Comparison of ENCODE assay signal across 16 cellular contexts in the genomic region with DNA sequence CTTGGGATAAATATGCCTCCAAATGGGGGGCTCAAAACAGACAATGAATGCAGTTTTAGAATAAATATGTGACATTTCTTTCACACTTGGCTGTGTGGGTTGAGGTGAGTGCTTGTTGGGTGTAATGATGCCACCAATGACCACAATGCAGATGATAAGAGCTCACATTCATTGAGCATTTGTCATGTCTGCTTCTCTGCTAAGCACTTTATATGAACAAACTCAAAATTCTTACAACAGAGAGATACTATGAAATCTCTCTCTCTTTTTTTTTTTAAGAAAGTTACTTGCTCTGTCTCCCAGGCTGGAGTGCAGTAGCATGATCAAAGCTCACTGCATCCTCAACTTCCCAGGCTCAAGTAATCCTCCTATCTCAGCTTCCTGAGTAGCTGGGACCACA.
"Had no signal": no experiment of that assay in that cellular context is flagged by ENCODE, and none has a peak within 500 bp of the region (broad histone marks: within the 10 kb centered on the region; RNA-seq: fewer than 3 reads in every experiment).

No MANE protein-coding gene starts in this region.

- H3K27ac ChIP-seq: gastroesophageal sphincter, neutrophil had no signal

- ATAC-seq: activated naive CD8-positive, alpha-beta T cell treated with anti-CD3 and anti-CD28 coated beads, Interleukin-2, amount 50 U/mL, for 24 hours; activated T-helper 17 cell treated with anti-CD3 and anti-CD28 coated beads, Interleukin-2, amount 50 U/mL, for 72 hours; gastroesophageal sphincter; left lobe of liver; naive thymus-derived CD8-positive, alpha-beta T cell; stimulated activated memory B cell treated with anti-CD40 and anti-IgM and Interleukin-4, amounts not matched to agents 10 μg/mL and 1 μg/mL and 100 μg/mL, for 72 hours had no signal

- H3K9me3 ChIP-seq: gastroesophageal sphincter, neutrophil, tibial nerve had no signal

- H3K27ac Mint-ChIP-seq: activated naive CD4-positive, alpha-beta T cell treated with anti-CD3 and anti-CD28 coated beads for 36 hours; activated naive CD8-positive, alpha-beta T cell treated with anti-CD3 and anti-CD28 coated beads, Interleukin-2, amount 50 U/mL, for 24 hours; activated T-helper 17 cell treated with anti-CD3 and anti-CD28 coated beads, Interleukin-2, amount 50 U/mL, for 72 hours; naive thymus-derived CD8-positive, alpha-beta T cell; stimulated activated memory B cell treated with anti-CD40 and anti-IgM and Interleukin-4, amounts not matched to agents 10 μg/mL and 1 μg/mL and 100 μg/mL, for 72 hours had no signal

- H3K4me3 ChIP-seq: gastroesophageal sphincter, tibial nerve had no signal

- H3K36me3 ChIP-seq: gastroesophageal sphincter, neutrophil, tibial nerve had no signal

- FAIRE-seq: islet of Langerhans had no signal

- H3K4me1 Mint-ChIP-seq: activated T-helper 17 cell treated with anti-CD3 and anti-CD28 coated beads, Interleukin-2, amount 50 U/mL, for 72 hours; stimulated activated memory B cell treated with anti-CD40 and anti-IgM and Interleukin-4, amounts not matched to agents 10 μg/mL and 1 μg/mL and 100 μg/mL, for 72 hours had no signal

- H3K36me3 Mint-ChIP-seq: naive thymus-derived CD8-positive, alpha-beta T cell; stimulated activated memory B cell treated with anti-CD40 and anti-IgM and Interleukin-4, amounts not matched to agents 10 μg/mL and 1 μg/mL and 100 μg/mL, for 72 hours had no signal

- DNase-seq: activated CD4-positive, alpha-beta T cell treated with anti-CD3 and anti-CD28 coated beads for 1 hour; activated CD4-positive, alpha-beta T cell treated with anti-CD3 and anti-CD28 coated beads, Interleukin-2, amount 50 U/mL, for 4 hours; activated naive CD4-positive, alpha-beta T cell treated with anti-CD3 and anti-CD28 coated beads for 36 hours; activated naive CD8-positive, alpha-beta T cell treated with anti-CD3 and anti-CD28 coated beads, Interleukin-2, amount 50 U/mL, for 24 hours; central memory CD4-positive, alpha-beta T cell; effector CD8-positive, alpha-beta T cell; naive thymus-derived CD8-positive, alpha-beta T cell; retina; stimulated activated CD4-positive, alpha-beta T cell treated with anti-CD3 and anti-CD28 coated beads, Interleukin-2, amount 100 ng/mL, for 48 hours had no signal

- H3K9me3 Mint-ChIP-seq: activated naive CD4-positive, alpha-beta T cell treated with anti-CD3 and anti-CD28 coated beads for 36 hours had no signal

- H3K27me3 ChIP-seq: gastroesophageal sphincter, tibial nerve had no signal

- H3K4me3 Mint-ChIP-seq: activated naive CD4-positive, alpha-beta T cell treated with anti-CD3 and anti-CD28 coated beads for 36 hours; activated naive CD8-positive, alpha-beta T cell treated with anti-CD3 and anti-CD28 coated beads, Interleukin-2, amount 50 U/mL, for 24 hours; activated T-helper 17 cell treated with anti-CD3 and anti-CD28 coated beads, Interleukin-2, amount 50 U/mL, for 72 hours; naive thymus-derived CD8-positive, alpha-beta T cell; stimulated activated memory B cell treated with anti-CD40 and anti-IgM and Interleukin-4, amounts not matched to agents 10 μg/mL and 1 μg/mL and 100 μg/mL, for 72 hours had no signal
